In genomic region chr3:87227835-87228144, GRCh38 we compare ENCODE assay signal across 1 cellular context.
TF ChIP-seq lines count a peak whose summit lies in the region.

No MANE protein-coding gene starts in this region.

TF ChIP-seq in GM12878, 131 proteins besides CTCF, POLR2A, EP300 and RAD21 (continued from another document):
- TF ChIP-seq BCLAF1 (IDR thresholded peaks at IDR 0.05) (no peak), NR2F1 (conservative IDR thresholded peaks at IDR 0.05) (no peak), GABPA (IDR thresholded peaks at IDR 0.05; ENCODE audit: low read depth) (no peak), ZNF687 (IDR thresholded peaks at IDR 0.05) (no peak), CREB1 (IDR thresholded peaks at IDR 0.05; ENCODE audit: low read depth) (no peak), E4F1 (IDR thresholded peaks at IDR 0.05; ENCODE audit: borderline replicate concordance, partially characterized antibody) (no peak), BCL3 (IDR thresholded peaks at IDR 0.05; ENCODE audit: borderline replicate concordance, insufficient read depth, low read depth, low read length, poor library complexity, severe bottlenecking) (no peak), HDAC6 (IDR thresholded peaks at IDR 0.05; ENCODE audit: unreplicated experiment) (no peak), MXI1 (IDR thresholded peaks at IDR 0.05; ENCODE audit: low read depth, low read length) (no peak)
